In the genomic region with DNA sequence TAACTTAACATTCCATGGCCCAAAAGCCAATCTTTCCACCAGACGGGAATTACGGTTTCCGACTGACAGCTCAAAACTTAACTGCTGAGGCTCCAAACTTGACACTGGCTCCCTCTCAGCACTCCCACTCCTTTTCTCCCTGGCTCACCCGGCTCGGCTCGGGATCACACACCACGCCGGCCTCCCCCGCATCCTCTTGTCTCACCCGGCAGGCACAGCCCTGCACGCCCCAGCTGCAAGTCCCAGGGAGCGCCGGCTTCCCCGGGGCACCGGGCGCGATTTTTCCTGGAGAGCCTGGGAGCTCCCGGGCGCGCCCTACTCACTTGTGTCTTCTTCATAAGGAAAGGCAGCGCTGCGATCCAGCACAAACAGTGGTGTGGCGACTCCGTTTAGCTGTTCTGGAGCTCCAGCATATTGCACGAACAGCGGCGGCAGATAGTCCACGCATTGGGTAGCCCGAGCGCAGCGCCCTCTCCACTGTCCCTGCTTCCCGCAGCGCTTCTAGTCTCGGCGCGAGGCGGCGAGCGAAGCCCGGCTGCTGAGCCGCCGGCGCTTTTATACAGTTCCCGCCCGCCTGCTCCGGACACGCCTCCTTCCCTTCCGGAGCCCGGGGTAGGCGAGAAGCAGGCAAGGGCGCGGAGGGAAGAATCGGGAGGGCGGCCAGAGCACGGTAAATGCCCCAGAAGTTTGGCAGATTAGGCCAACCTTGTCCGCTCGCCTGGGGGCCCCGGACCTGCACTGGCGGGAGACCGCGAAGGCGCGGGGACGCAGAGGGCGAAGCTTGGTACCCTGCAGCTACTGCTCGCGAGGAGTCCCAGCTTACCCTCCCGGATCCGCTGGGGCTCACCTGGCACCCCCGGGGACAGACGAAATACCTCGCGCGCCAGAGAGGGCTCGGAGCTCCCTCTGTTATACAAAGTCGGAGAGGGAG, we compare ENCODE assay signal across 8 cellular contexts. TPM values are rescaled to one million over a fixed set of nuclear protein-coding genes. Genes with fewer than 3 reads are reported as not detected.
DNase-seq lines count a peak whose midpoint lies in the region; ATAC-seq and TF ChIP-seq lines count a peak whose summit lies in the region.

A gene with protein sequence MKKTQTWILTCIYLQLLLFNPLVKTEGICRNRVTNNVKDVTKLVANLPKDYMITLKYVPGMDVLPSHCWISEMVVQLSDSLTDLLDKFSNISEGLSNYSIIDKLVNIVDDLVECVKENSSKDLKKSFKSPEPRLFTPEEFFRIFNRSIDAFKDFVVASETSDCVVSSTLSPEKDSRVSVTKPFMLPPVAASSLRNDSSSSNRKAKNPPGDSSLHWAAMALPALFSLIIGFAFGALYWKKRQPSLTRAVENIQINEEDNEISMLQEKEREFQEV (minus strand): TSS at position 531 of the 931 bp plus-strand sequence. CDS start 193 bp downstream, at position 338.

- peaks cover 8% of the 10 kb centered on the region for H3K4me1 Mint-ChIP-seq in activated CD8-positive, alpha-beta memory T cell treated with anti-CD3 and anti-CD28 coated beads, Interleukin-2, amount 10 ng/mL, durations not matched to agents 7 days and 5 days

- DNase-seq in NCI-H2171 treated with DMSO at 0.1 percent for 48 hours (lab: John Stamatoyannopoulos, UW) (peak; percentile 57), fibroblast of gingiva (ENCODE audit: low read depth) (peak; percentile 89), mucosa of gallbladder (ENCODE audit: low spot score) (peak; percentile 86)
- no peak for DNase-seq in activated CD8-positive, alpha-beta memory T cell treated with anti-CD3 and anti-CD28 coated beads, Interleukin-2, amount 10 ng/mL, durations not matched to agents 7 days and 5 days

- ATAC-seq in GM18502 (IDR thresholded peaks at IDR 0.05; ENCODE audit: poor library complexity, unreplicated experiment): peak; percentile 84
- ATAC-seq in HG03108 (IDR thresholded peaks at IDR 0.05; ENCODE audit: unreplicated experiment): peak; percentile 74
- peak; percentile 81 for ATAC-seq in activated CD8-positive, alpha-beta memory T cell treated with anti-CD3 and anti-CD28 coated beads, Interleukin-2, amount 10 ng/mL, durations not matched to agents 7 days and 5 days

- no peaks in the 10 kb centered on the region for H3K36me3 Mint-ChIP-seq in activated CD8-positive, alpha-beta memory T cell treated with anti-CD3 and anti-CD28 coated beads, Interleukin-2, amount 10 ng/mL, durations not matched to agents 7 days and 5 days

- no peaks in the 10 kb centered on the region for H3K4me1 ChIP-seq in thymus (ENCODE audit: control insufficient read depth, insufficient read depth, low read length)

- H3K27me3 ChIP-seq in thymus (ENCODE audit: control insufficient read depth, insufficient read depth): peaks cover 22% of the 10 kb centered on the region

- no peak within 1 kb of the TSS for H3K27ac Mint-ChIP-seq in activated CD8-positive, alpha-beta memory T cell treated with anti-CD3 and anti-CD28 coated beads, Interleukin-2, amount 10 ng/mL, durations not matched to agents 7 days and 5 days

- 1% methylated on average over 76 of the region's 76 CpGs for WGBS in thymus

- H3K27ac ChIP-seq in 22Rv1 (peak within 1 kb of the TSS; percentile 70), thymus (ENCODE audit: low read depth) (no peak within 1 kb of the TSS)

- H3K9me3 Mint-ChIP-seq in activated CD8-positive, alpha-beta memory T cell treated with anti-CD3 and anti-CD28 coated beads, Interleukin-2, amount 10 ng/mL, durations not matched to agents 7 days and 5 days (ENCODE audit: low read depth): no peaks in the 10 kb centered on the region

- no peaks in the 10 kb centered on the region for H3K9me3 ChIP-seq in thymus (ENCODE audit: control insufficient read depth)

- CTCF ChIA-PET in activated CD8-positive, alpha-beta memory T cell treated with anti-CD3 and anti-CD28 coated beads, Interleukin-2, amount 10 ng/mL, durations not matched to agents 7 days and 5 days (lab: Charles Lee): interaction anchor here (0.6 to 0.9 kb wide), 2 partner anchors 11 to 247 kb away, joined by 3 read pairs; no protein-coding TSS in a partner anchor

- H3K27me3 Mint-ChIP-seq in activated CD8-positive, alpha-beta memory T cell treated with anti-CD3 and anti-CD28 coated beads, Interleukin-2, amount 10 ng/mL, durations not matched to agents 7 days and 5 days: peaks cover 57% of the 10 kb centered on the region

- H3K4me3 Mint-ChIP-seq in activated CD8-positive, alpha-beta memory T cell treated with anti-CD3 and anti-CD28 coated beads, Interleukin-2, amount 10 ng/mL, durations not matched to agents 7 days and 5 days: peak within 1 kb of the TSS; percentile 53

- H3K4me3 ChIP-seq in thymus (ENCODE audit: low read length): peak within 1 kb of the TSS; percentile 41

- peak; percentile 82 for TF ChIP-seq CTCF in 22Rv1 (IDR thresholded peaks at IDR 0.05)

- no peaks in the 10 kb centered on the region for H3K36me3 ChIP-seq in thymus (ENCODE audit: control insufficient read depth, insufficient read depth)

RNA-seq across cellular contexts. Expression of the gene that starts here (rescaled TPM):
- total RNA-seq in activated CD8-positive, alpha-beta memory T cell treated with anti-CD3 and anti-CD28 coated beads, Interleukin-2, amount 10 ng/mL, durations not matched to agents 7 days and 5 days: under 1 TPM in 1 of 2 experiments, not detected in 1; 0.14 TPM
- 30.5 TPM for total RNA-seq in mucosa of gallbladder
- 8.6 TPM for polyA plus RNA-seq in thymus

Comparison
In these comparisons a context has a peak if more than half of its experiments do, and no peak if none do; other contexts are left out.
1. RNA of the gene that starts here (total RNA-seq): 30.5 TPM in mucosa of gallbladder (single experiment); 0.14 TPM in activated CD8-positive, alpha-beta memory T cell treated with anti-CD3 and anti-CD28 coated beads, Interleukin-2, amount 10 ng/mL, durations not matched to agents 7 days and 5 days; every median in the first group is over 10 times any median in the second.
2. Peak in ATAC-seq in activated CD8-positive, alpha-beta memory T cell treated with anti-CD3 and anti-CD28 coated beads, Interleukin-2, amount 10 ng/mL, durations not matched to agents 7 days and 5 days; RNA of the gene not detected or under 1 TPM.
3. Peak in every context shown above with its lines, with median percentiles within 50 percentile points of each other: ATAC-seq.